ENCODE assay signal across 12 cellular contexts in genomic region chr3:149603126-149604074, GRCh38. TPM values are rescaled to one million over a fixed set of nuclear protein-coding genes. Genes with fewer than 3 reads are reported as not detected.
DNase-seq lines count a peak whose midpoint lies in the region; ATAC-seq and TF ChIP-seq lines count a peak whose summit lies in the region.
"Had no signal": no experiment of that assay in that cellular context is flagged by ENCODE, and none has a peak within 500 bp of the region (broad histone marks: within the 10 kb centered on the region; RNA-seq: fewer than 3 reads in every experiment).

No MANE protein-coding gene starts in this region.

- H3K4me1 ChIP-seq in right cardiac atrium (ENCODE audit: control insufficient read depth, insufficient read depth, low read length) (peaks cover 16% of the 10 kb centered on the region), heart left ventricle (peaks cover 3 to 78% (median 35%) of the 10 kb centered on the region in 12 donors)

- peak overlapping the region; percentile 62 for H3K27ac Mint-ChIP-seq in type B pancreatic cell
- H3K27ac Mint-ChIP-seq in stimulated activated effector memory CD8-positive, alpha-beta T cell treated with anti-CD3 and anti-CD28 coated beads, Interleukin-12 subunit alpha, Interleukin-12 subunit beta, amount 100 ng/mL, for 72 hours = no peak overlapping the region

- no peak for TF ChIP-seq POLR2A in heart left ventricle (IDR thresholded peaks at IDR 0.05)

- WGBS in right cardiac atrium = 53% methylated on average over 3 of the region's 3 CpGs
- 47 to 66% (median 63%) methylated on average over 3 of the region's 3 CpGs for WGBS in heart left ventricle, 4 donors

- peak overlapping the region; percentile 5 for H3K4me3 Mint-ChIP-seq in type B pancreatic cell
- H3K4me3 Mint-ChIP-seq in stimulated activated effector memory CD8-positive, alpha-beta T cell treated with anti-CD3 and anti-CD28 coated beads, Interleukin-12 subunit alpha, Interleukin-12 subunit beta, amount 100 ng/mL, for 72 hours = no peak overlapping the region

- DNase-seq in right cardiac atrium (no peak), heart left ventricle (no peak), amniotic epithelial cell (ENCODE audit: low read depth) (peak; percentile 79), iris pigment epithelial cell (ENCODE audit: low read depth) (peak; percentile 83), type B pancreatic cell (ENCODE audit: extremely low spot score, unreplicated experiment) (no peak)
- no peak for DNase-seq in stimulated activated effector memory CD8-positive, alpha-beta T cell treated with anti-CD3 and anti-CD28 coated beads, Interleukin-12 subunit alpha, Interleukin-12 subunit beta, amount 100 ng/mL, for 72 hours (ENCODE audit: low spot score in 2 of 2)
- DNase-seq: activated B cell treated with CpG ODN at 0.5 μM for 24 hours; activated effector memory CD4-positive, alpha-beta T cell treated with anti-CD3 and anti-CD28 coated beads, Interleukin-2, amount 50 U/mL, for 16 hours; NCI-H1930 had no signal

- no peaks in the 10 kb centered on the region for H3K27me3 Mint-ChIP-seq in type B pancreatic cell

- ATAC-seq in right cardiac atrium (peak; percentile 34 to 40), heart left ventricle (no peak), HG02852 (IDR thresholded peaks at IDR 0.05; ENCODE audit: unreplicated experiment) (no peak), HG02588 (IDR thresholded peaks at IDR 0.05; ENCODE audit: unreplicated experiment) (no peak)
- ATAC-seq in stimulated activated effector memory CD8-positive, alpha-beta T cell treated with anti-CD3 and anti-CD28 coated beads, Interleukin-12 subunit alpha, Interleukin-12 subunit beta, amount 100 ng/mL, for 72 hours = no peak
- ATAC-seq: left lobe of liver had no signal

- H3K27ac ChIP-seq in right cardiac atrium (ENCODE audit: low read length) = no peak overlapping the region
- H3K27ac ChIP-seq in heart left ventricle = no peak overlapping the region

- peaks cover 48% of the 10 kb centered on the region for H3K4me1 Mint-ChIP-seq in type B pancreatic cell (ENCODE audit: unreplicated experiment)
- H3K4me1 Mint-ChIP-seq in stimulated activated effector memory CD8-positive, alpha-beta T cell treated with anti-CD3 and anti-CD28 coated beads, Interleukin-12 subunit alpha, Interleukin-12 subunit beta, amount 100 ng/mL, for 72 hours = no peaks in the 10 kb centered on the region

- TF ChIP-seq CTCF in heart left ventricle (IDR thresholded peaks at IDR 0.05) (no peak), type B pancreatic cell (conservative IDR thresholded peaks at IDR 0.05) (no peak)

- H3K4me3 ChIP-seq in right cardiac atrium (ENCODE audit: low read length) = no peak overlapping the region
- no peak overlapping the region for H3K4me3 ChIP-seq in heart left ventricle

- H3K27me3 ChIP-seq in right cardiac atrium (ENCODE audit: control insufficient read depth, insufficient read depth) = no peaks in the 10 kb centered on the region
- no peaks in the 10 kb centered on the region for H3K27me3 ChIP-seq in heart left ventricle

- intact Hi-C loops in right cardiac atrium (cut with DNase I) (no loop called here), heart left ventricle (cut with DNase I) (no loop called here)

- no peaks in the 10 kb centered on the region for H3K9me3 ChIP-seq in right cardiac atrium (ENCODE audit: control insufficient read depth, low read length)
- H3K9me3 ChIP-seq in heart left ventricle = no peaks in the 10 kb centered on the region

- H3K36me3 ChIP-seq in heart left ventricle = no peaks in the 10 kb centered on the region

- H3K36me3 Mint-ChIP-seq in type B pancreatic cell = peaks cover 18% of the 10 kb centered on the region
- no peaks in the 10 kb centered on the region for H3K36me3 Mint-ChIP-seq in stimulated activated effector memory CD8-positive, alpha-beta T cell treated with anti-CD3 and anti-CD28 coated beads, Interleukin-12 subunit alpha, Interleukin-12 subunit beta, amount 100 ng/mL, for 72 hours

- no peaks in the 10 kb centered on the region for H3K9me3 Mint-ChIP-seq in type B pancreatic cell
- no peaks in the 10 kb centered on the region for H3K9me3 Mint-ChIP-seq in stimulated activated effector memory CD8-positive, alpha-beta T cell treated with anti-CD3 and anti-CD28 coated beads, Interleukin-12 subunit alpha, Interleukin-12 subunit beta, amount 100 ng/mL, for 72 hours
- H3K9me3 Mint-ChIP-seq: activated B cell treated with CpG ODN at 0.5 μM for 24 hours had no signal

RNA-seq across cellular contexts. Expression of gene WWTR1, which starts 54.4 kb away (rescaled TPM):
- total RNA-seq in right cardiac atrium (10 to 100 TPM; 48.2 to 99.2 (median 56.9) TPM), heart left ventricle (10 to 100 TPM; 32.5 to 71.7 (median 41.2) TPM), type B pancreatic cell (ENCODE audit: low replicate concordance) (45.4 and 65.0 TPM in 2 replicates)
- polyA plus RNA-seq in right cardiac atrium (23.0 TPM), heart left ventricle (10 to 100 TPM; 14.5 to 42.3 TPM)

Comparison
In these comparisons a context has a peak if more than half of its experiments do, and no peak if none do; other contexts are left out.
1. ATAC-seq: peak in right cardiac atrium (2 of 2); none in heart left ventricle (0 of 4), HG02852 (single experiment), HG02588 (single experiment) and stimulated activated effector memory CD8-positive, alpha-beta T cell treated with anti-CD3 and anti-CD28 coated beads, Interleukin-12 subunit alpha, Interleukin-12 subunit beta, amount 100 ng/mL, for 72 hours (single experiment).
2. DNase-seq: peak in amniotic epithelial cell (single experiment) and iris pigment epithelial cell (single experiment); none in right cardiac atrium (0 of 3), heart left ventricle (0 of 5), type B pancreatic cell (single experiment) and stimulated activated effector memory CD8-positive, alpha-beta T cell treated with anti-CD3 and anti-CD28 coated beads, Interleukin-12 subunit alpha, Interleukin-12 subunit beta, amount 100 ng/mL, for 72 hours (0 of 2).